In genomic region chr10:131694963-131695813, GRCh38 we compare ENCODE assay signal across 18 cellular contexts.
A peak's percentile ranks its signal among the peaks of the same experiment; 100 is the strongest.
DNase-seq lines count a peak whose midpoint lies in the region; ATAC-seq and TF ChIP-seq lines count a peak whose summit lies in the region.
"Had no signal": no experiment of that assay in that cellular context is flagged by ENCODE, and none has a peak within 500 bp of the region (broad histone marks: within the 10 kb centered on the region; RNA-seq: fewer than 3 reads in every experiment).

No MANE protein-coding gene starts in this region.

- no TSS peak for BruUV-seq in Panc1 (replicated peaks; lab: Mats Ljungman, UMichigan)

- no peak overlapping the region for H4K5ac ChIP-seq in H9 (ENCODE audit: insufficient read length, low read depth, low read length)

- no peak overlapping the region for H3K27ac Mint-ChIP-seq in H9
- H3K27ac Mint-ChIP-seq: B cell had no signal

- H3K27ac ChIP-seq in H9 (ENCODE audit: insufficient read length, low read depth, low read length) (no peak overlapping the region), Panc1 (ENCODE audit: low read length) (no peak overlapping the region), stomach (no peak overlapping the region), ovary (no peak overlapping the region)

- H2BK15ac ChIP-seq in H9 (ENCODE audit: low read depth, low read length): no peak overlapping the region

- H3K36me3 Mint-ChIP-seq in H9 (ENCODE audit: insufficient read depth in 1 of 3, low read depth in 3 of 3): no peaks in the 10 kb centered on the region; a peak in 1 of 7 replicates
- H3K36me3 Mint-ChIP-seq in activated T-cell treated with anti-CD3 and anti-CD28 coated beads, Interleukin-2, amount 50 U/mL, for 4 hours (ENCODE audit: insufficient read depth): no peaks in the 10 kb centered on the region
- H3K36me3 Mint-ChIP-seq: CD4-positive, CD25-positive, alpha-beta regulatory T cell had no signal

- no peak overlapping the region for H4K8ac ChIP-seq in H9 (replicated peaks; ENCODE audit: insufficient read length, low read depth, low read length)

- no peak overlapping the region for H2BK120ac ChIP-seq in H9 (ENCODE audit: low read depth, low read length, poor library complexity, severe bottlenecking)

- no peaks in the 10 kb centered on the region; a peak in 2 of 5 replicates for H3K9me3 Mint-ChIP-seq in H9
- no peaks in the 10 kb centered on the region for H3K9me3 Mint-ChIP-seq in activated T-cell treated with anti-CD3 and anti-CD28 coated beads, Interleukin-2, amount 50 U/mL, for 4 hours

- no peak for TF ChIP-seq POLR2A in stomach (IDR thresholded peaks at IDR 0.05)
- TF ChIP-seq POLR2A in ovary (IDR thresholded peaks at IDR 0.05): no peak

- peaks cover 3 to 7% of the 10 kb centered on the region in 2 experiments; a peak in 2 of 4 replicates for H3K4me1 Mint-ChIP-seq in H9
- no peaks in the 10 kb centered on the region for H3K4me1 Mint-ChIP-seq in activated T-cell treated with anti-CD3 and anti-CD28 coated beads, Interleukin-2, amount 50 U/mL, for 4 hours (ENCODE audit: low read depth)
- H3K4me1 Mint-ChIP-seq: B cell; CD4-positive, CD25-positive, alpha-beta regulatory T cell had no signal

- no peaks in the 10 kb centered on the region for H4K20me1 ChIP-seq in H9 (ENCODE audit: control insufficient read depth, insufficient read depth, insufficient read length)

- H3K23me2 ChIP-seq in H9 (ENCODE audit: insufficient read length, low read depth, low read length, poor library complexity, severe bottlenecking): no peaks in the 10 kb centered on the region

- H3K36me3 ChIP-seq in Panc1 (ENCODE audit: control insufficient read depth, insufficient read depth, low read length) (no peaks in the 10 kb centered on the region), stomach (no peaks in the 10 kb centered on the region), ovary (no peaks in the 10 kb centered on the region)

- H3K27me3 ChIP-seq in H9 (ENCODE audit: insufficient read depth, low read length) (no peaks in the 10 kb centered on the region), Panc1 (ENCODE audit: control insufficient read depth, insufficient read depth, low read length) (peaks cover 2% of the 10 kb centered on the region; the same call in 1 of the 2 replicates), stomach (peaks cover 0 to 48% (median 0%) of the 10 kb centered on the region in 3 donors), ovary (no peaks in the 10 kb centered on the region)

- H3K18ac ChIP-seq in H9 (ENCODE audit: insufficient read length, low read depth, low read length): no peak overlapping the region

- H3K9me3 ChIP-seq in H9 (ENCODE audit: control insufficient read depth, low read depth, low read length): no peaks in the 10 kb centered on the region
- no peaks in the 10 kb centered on the region for H3K9me3 ChIP-seq in Panc1 (ENCODE audit: control insufficient read depth, insufficient read depth, low read depth, low read length)
- no peaks in the 10 kb centered on the region for H3K9me3 ChIP-seq in stomach
- H3K9me3 ChIP-seq in ovary: no peaks in the 10 kb centered on the region
- H3K9me3 ChIP-seq: Caco-2 had no signal

- H2BK5ac ChIP-seq in H9 (ENCODE audit: insufficient read length, low read length): no peak overlapping the region

- CTCF ChIA-PET in Panc1 (lab: Charles Lee): no interaction called here

- TF ChIP-seq CTCF in H9 (conservative IDR thresholded peaks at IDR 0.05) (no peak), Panc1 (IDR thresholded peaks at IDR 0.05) (no peak), stomach (IDR thresholded peaks at IDR 0.05) (no peak), ovary (IDR thresholded peaks at IDR 0.05) (no peak)

- H2BK20ac ChIP-seq in H9 (ENCODE audit: low read depth, low read length, poor library complexity, severe bottlenecking): no peak overlapping the region

- H3K79me1 ChIP-seq in H9 (ENCODE audit: insufficient read depth, low read depth, low read length, poor library complexity, severe bottlenecking): no peaks in the 10 kb centered on the region

- intact Hi-C loops in Panc1 (cut with micrococcal nuclease; ENCODE audit: unreplicated experiment): no loop called here
- intact Hi-C loops in stomach (cut with DNase I; ENCODE audit: low total_unique reads): no loop called here
- intact Hi-C loops in ovary (cut with DNase I): no loop called here

- WGBS in H9 (ENCODE audit: extremely low coverage, insufficient read length, low lambda C conversion rate): no CpG with 5 or more reads among the region's 16 CpGs
- WGBS in stomach, 5 donors: 76 to 88% (median 85%) methylated on average over 11 to 16 of the region's 16 CpGs
- 79 to 84% (median 81%) methylated on average over 16 of the region's 16 CpGs for WGBS in ovary, 3 donors

- no peak overlapping the region for H3K4me3 ChIP-seq in Panc1 (ENCODE audit: low read depth in 2 of 2, low read length in 2 of 2)
- no peak overlapping the region for H3K4me3 ChIP-seq in stomach
- no peak overlapping the region for H3K4me3 ChIP-seq in ovary

- DNase-seq in H9: peak; percentile 24
- no peak for DNase-seq in Panc1 (ENCODE audit: low read depth, low spot score)
- DNase-seq in mesenteric fat pad (ENCODE audit: low spot score): peak; percentile 85
- peak; percentile 7 for DNase-seq in stomach
- no peak for DNase-seq in NCI-H226
- no peak for DNase-seq in activated T-cell treated with anti-CD3 and anti-CD28 coated beads, Interleukin-2, amount 50 U/mL, for 4 hours
- no peak for DNase-seq in ovary
- DNase-seq: CD4-positive, CD25-positive, alpha-beta regulatory T cell; EL; HCEC 1CT; NCI-H1105; NCI-H1694; NCI-H2107; NCI-H2227 treated with DMSO at 0.1 percent for 48 hours; NCI-H524 treated with DMSO at 0.1 percent for 48 hours had no signal

- ATAC-seq in Panc1: 0 out of 2 replicates have a peak, but pooled peaks have one; percentile 47
- no peak for ATAC-seq in activated T-cell treated with anti-CD3 and anti-CD28 coated beads, Interleukin-2, amount 50 U/mL, for 4 hours

- H3K27me3 Mint-ChIP-seq in H9 (ENCODE audit: low read depth): peaks cover 1% of the 10 kb centered on the region; the same call in 1 of the 2 replicates
- H3K27me3 Mint-ChIP-seq in activated T-cell treated with anti-CD3 and anti-CD28 coated beads, Interleukin-2, amount 50 U/mL, for 4 hours (ENCODE audit: low read depth): peaks cover 7% of the 10 kb centered on the region
- H3K27me3 Mint-ChIP-seq: B cell; CD4-positive, CD25-positive, alpha-beta regulatory T cell; IgD-negative memory B cell had no signal

- H2AFZ ChIP-seq in H9 (ENCODE audit: low read length): no peak overlapping the region

- no peak overlapping the region for H3K23ac ChIP-seq in H9 (ENCODE audit: insufficient read length, low read depth, low read length)

- no peak overlapping the region for H3K56ac ChIP-seq in H9 (ENCODE audit: insufficient read length, low read depth, low read length)

- no peak overlapping the region; the same call in 1 of the 2 replicates for H3K14ac ChIP-seq in H9 (ENCODE audit: insufficient read depth, low read length)

- H3K4me2 ChIP-seq in H9 (ENCODE audit: insufficient read depth, insufficient read length, low read length): no peak overlapping the region

- H3K4me1 ChIP-seq in H9 (ENCODE audit: insufficient read depth, low read length) (no peaks in the 10 kb centered on the region), Panc1 (ENCODE audit: control insufficient read depth, insufficient read depth, low read length) (no peaks in the 10 kb centered on the region), stomach (no peaks in the 10 kb centered on the region), ovary (ENCODE audit: insufficient read depth) (no peaks in the 10 kb centered on the region)
- H3K4me1 ChIP-seq: Caco-2 had no signal

- no peak overlapping the region for H4K91ac ChIP-seq in H9 (ENCODE audit: insufficient read length, low read depth, low read length)

- H3K4ac ChIP-seq in H9 (ENCODE audit: low read depth, low read length): no peak overlapping the region

- H3K9ac ChIP-seq in H9 (ENCODE audit: extremely low read depth, insufficient read length, low read length): no peak overlapping the region

- H2AK5ac ChIP-seq in H9 (ENCODE audit: insufficient read length, low read length): no peak overlapping the region

- no peak overlapping the region for H3K4me3 Mint-ChIP-seq in H9
- H3K4me3 Mint-ChIP-seq in activated T-cell treated with anti-CD3 and anti-CD28 coated beads, Interleukin-2, amount 50 U/mL, for 4 hours: no peak overlapping the region
- H3K4me3 Mint-ChIP-seq: B cell; CD4-positive, CD25-positive, alpha-beta regulatory T cell; IgD-negative memory B cell had no signal

- POLR2A ChIA-PET in Panc1 (lab: Charles Lee): interaction anchor here (0.7 kb wide), 1 partner anchor 294 kb away, joined by 9 read pairs; no protein-coding TSS in a partner anchor

- no peak overlapping the region for H3T11ph ChIP-seq in H9 (ENCODE audit: low read length)

- H3K79me2 ChIP-seq in H9 (ENCODE audit: insufficient read depth, low read length): no peaks in the 10 kb centered on the region

- TF ChIP-seq EP300 in stomach (IDR thresholded peaks at IDR 0.05) (no peak), ovary (IDR thresholded peaks at IDR 0.05) (no peak)

- H2BK12ac ChIP-seq in H9 (ENCODE audit: insufficient read length, low read depth, low read length): no peak overlapping the region

- in situ Hi-C loops in Panc1 (cut with HindIII; ENCODE audit: low pct_unique_long_range_greater_than_20kb, low sequenced_read_pairs): no loop called here

Comparison
In these comparisons a context has a peak if more than half of its experiments do, and no peak if none do; other contexts are left out.
1. DNase-seq: peak in H9 (single experiment), mesenteric fat pad (single experiment) and stomach (single experiment); none in Panc1 (single experiment), NCI-H226 (single experiment), activated T-cell treated with anti-CD3 and anti-CD28 coated beads, Interleukin-2, amount 50 U/mL, for 4 hours (single experiment) and ovary (0 of 5).